Comparison of ENCODE assay signal across 1 cellular context in genomic region chr2:119216994-119217393, GRCh38.
TF ChIP-seq lines count a peak whose summit lies in the region.

No MANE protein-coding gene starts in this region.

TF ChIP-seq in HCT116, 20 proteins besides CTCF, POLR2A, EP300 and RAD21 (continued from another document):
- TF ChIP-seq ZBTB33 (IDR thresholded peaks at IDR 0.05; ENCODE audit: extremely low read depth, insufficient replicate concordance, low read length) (no peak), ATF3 (IDR thresholded peaks at IDR 0.05) (no peak), EZH2phosphoT487 (IDR thresholded peaks at IDR 0.05; ENCODE audit: borderline replicate concordance) (no peak), MAX (IDR thresholded peaks at IDR 0.05) (no peak), ZFX (IDR thresholded peaks at IDR 0.05) (no peak), EGR1 (IDR thresholded peaks at IDR 0.05; ENCODE audit: low read depth) (no peak), SIN3A (IDR thresholded peaks at IDR 0.05; ENCODE audit: low read depth) (no peak), SP1 (IDR thresholded peaks at IDR 0.05; ENCODE audit: low read depth) (no peak)
